Comparison of ENCODE assay signal across 29 cellular contexts in genomic region chr11:80466570-80466969, GRCh38.
"Had no signal": no experiment of that assay in that cellular context is flagged by ENCODE, and none has a peak within 500 bp of the region (broad histone marks: within the 10 kb centered on the region; RNA-seq: fewer than 3 reads in every experiment).

No MANE protein-coding gene starts in this region.

- H3K27me3 Mint-ChIP-seq: naive thymus-derived CD8-positive, alpha-beta T cell; progenitor cell of endocrine pancreas; stimulated activated naive B cell treated with anti-CD40 and anti-IgM and Interleukin-4, amounts not matched to agents 10 μg/mL and 1 μg/mL and 100 μg/mL, for 72 hours; stimulated activated naive CD8-positive, alpha-beta T cell treated with anti-CD3 and anti-CD28 coated beads, Interleukin-15, amount 100 ng/mL, for 72 hours; type B pancreatic cell had no signal

- FAIRE-seq: small intestine had no signal

- DNase-seq: naive thymus-derived CD8-positive, alpha-beta T cell; occipital lobe; ovary; posterior cingulate gyrus; psoas muscle; right cardiac atrium; right lobe of liver; sigmoid colon; small intestine; stimulated activated CD4-positive, alpha-beta T cell treated with anti-CD3 and anti-CD28 coated beads, Interleukin-15, amount 100 ng/mL, for 24 hours; stimulated activated CD4-positive, alpha-beta T cell treated with anti-CD3 and anti-CD28 coated beads, Interleukin-2, amount 100 ng/mL, for 24 hours; stimulated activated CD4-positive, alpha-beta T cell treated with anti-CD3 and anti-CD28 coated beads, Interleukin-2, amount 100 ng/mL, for 48 hours; stimulated activated CD4-positive, alpha-beta T cell treated with anti-CD3 and anti-CD28 coated beads, Interleukin-4, amount 100 ng/mL, for 24 hours; stimulated activated naive B cell treated with anti-CD40 and anti-IgM and Interleukin-4, amounts not matched to agents 10 μg/mL and 1 μg/mL and 100 μg/mL, for 72 hours; stimulated activated naive CD8-positive, alpha-beta T cell treated with anti-CD3 and anti-CD28 coated beads, Interleukin-15, amount 100 ng/mL, for 72 hours; stimulated activated naive CD8-positive, alpha-beta T cell treated with anti-CD3 and anti-CD28 coated beads, Interleukin-15, Interleukin-2, amounts not matched to agents 100 U/mL and 50 U/mL, for 24 hours; substantia nigra; testis; tibial artery; transverse colon; upper lobe of right lung had no signal

- H3K4me1 ChIP-seq: neural progenitor cell, parathyroid adenoma, psoas muscle, right lobe of liver, sigmoid colon, suprapubic skin, testis, tibial artery, transverse colon, upper lobe of right lung, vagina had no signal

- H3K27ac ChIP-seq: neural progenitor cell, ovary, parathyroid adenoma, psoas muscle, right lobe of liver, sigmoid colon, suprapubic skin, testis, tibial artery, transverse colon, upper lobe of right lung, vagina had no signal

- H3K4me2 ChIP-seq: neural progenitor cell had no signal

- H3K9me3 ChIP-seq: ovary, psoas muscle, right lobe of liver, sigmoid colon, suprapubic skin, testis, tibial artery, transverse colon, upper lobe of right lung, vagina had no signal

- H3K27ac Mint-ChIP-seq: naive thymus-derived CD8-positive, alpha-beta T cell; nephron; neural progenitor cell; progenitor cell of endocrine pancreas; stimulated activated effector memory CD8-positive, alpha-beta T cell treated with anti-CD3 and anti-CD28 coated beads, Interleukin-12 subunit alpha, Interleukin-12 subunit beta, amount 100 ng/mL, for 72 hours; stimulated activated naive B cell treated with anti-CD40 and anti-IgM and Interleukin-4, amounts not matched to agents 10 μg/mL and 1 μg/mL and 100 μg/mL, for 72 hours; stimulated activated naive CD8-positive, alpha-beta T cell treated with anti-CD3 and anti-CD28 coated beads, Interleukin-15, amount 100 ng/mL, for 72 hours; type B pancreatic cell had no signal

- H3K36me3 ChIP-seq: neural progenitor cell, ovary, right lobe of liver, sigmoid colon, suprapubic skin, tibial artery, transverse colon, upper lobe of right lung, vagina had no signal

- ATAC-seq: naive thymus-derived CD8-positive, alpha-beta T cell; psoas muscle; right cardiac atrium; right lobe of liver; stimulated activated effector memory CD8-positive, alpha-beta T cell treated with anti-CD3 and anti-CD28 coated beads, Interleukin-12 subunit alpha, Interleukin-12 subunit beta, amount 100 ng/mL, for 72 hours; stimulated activated naive B cell treated with anti-CD40 and anti-IgM and Interleukin-4, amounts not matched to agents 10 μg/mL and 1 μg/mL and 100 μg/mL, for 72 hours; stimulated activated naive CD8-positive, alpha-beta T cell treated with anti-CD3 and anti-CD28 coated beads, Interleukin-15, amount 100 ng/mL, for 72 hours; stimulated activated naive CD8-positive, alpha-beta T cell treated with anti-CD3 and anti-CD28 coated beads, Interleukin-15, Interleukin-2, amounts not matched to agents 100 U/mL and 50 U/mL, for 24 hours; upper lobe of right lung had no signal

- H3K9ac ChIP-seq: neural progenitor cell, parathyroid adenoma had no signal

- H3K36me3 Mint-ChIP-seq: neural progenitor cell; stimulated activated effector memory CD8-positive, alpha-beta T cell treated with anti-CD3 and anti-CD28 coated beads, Interleukin-12 subunit alpha, Interleukin-12 subunit beta, amount 100 ng/mL, for 72 hours; stimulated activated naive B cell treated with anti-CD40 and anti-IgM and Interleukin-4, amounts not matched to agents 10 μg/mL and 1 μg/mL and 100 μg/mL, for 72 hours; type B pancreatic cell had no signal

- H3K9me3 Mint-ChIP-seq: neural progenitor cell had no signal

- H3K4me3 ChIP-seq: neural progenitor cell, ovary, psoas muscle, right lobe of liver, sigmoid colon, suprapubic skin, testis, tibial artery, transverse colon, upper lobe of right lung, vagina had no signal

- H3K4me3 Mint-ChIP-seq: naive thymus-derived CD8-positive, alpha-beta T cell; nephron; neural progenitor cell; stimulated activated effector memory CD8-positive, alpha-beta T cell treated with anti-CD3 and anti-CD28 coated beads, Interleukin-12 subunit alpha, Interleukin-12 subunit beta, amount 100 ng/mL, for 72 hours; stimulated activated naive B cell treated with anti-CD40 and anti-IgM and Interleukin-4, amounts not matched to agents 10 μg/mL and 1 μg/mL and 100 μg/mL, for 72 hours; stimulated activated naive CD8-positive, alpha-beta T cell treated with anti-CD3 and anti-CD28 coated beads, Interleukin-15, amount 100 ng/mL, for 72 hours; type B pancreatic cell had no signal

- H3K4me1 Mint-ChIP-seq: naive thymus-derived CD8-positive, alpha-beta T cell; nephron; neural progenitor cell; stimulated activated effector memory CD8-positive, alpha-beta T cell treated with anti-CD3 and anti-CD28 coated beads, Interleukin-12 subunit alpha, Interleukin-12 subunit beta, amount 100 ng/mL, for 72 hours; stimulated activated naive B cell treated with anti-CD40 and anti-IgM and Interleukin-4, amounts not matched to agents 10 μg/mL and 1 μg/mL and 100 μg/mL, for 72 hours; stimulated activated naive CD8-positive, alpha-beta T cell treated with anti-CD3 and anti-CD28 coated beads, Interleukin-15, amount 100 ng/mL, for 72 hours had no signal

- H3K79me2 ChIP-seq: parathyroid adenoma had no signal

- H2AFZ ChIP-seq: neural progenitor cell, parathyroid adenoma had no signal

- H3K27me3 ChIP-seq: neural progenitor cell, ovary, right lobe of liver, sigmoid colon, suprapubic skin, testis, tibial artery, transverse colon, upper lobe of right lung, vagina had no signal
